In the genomic region with DNA sequence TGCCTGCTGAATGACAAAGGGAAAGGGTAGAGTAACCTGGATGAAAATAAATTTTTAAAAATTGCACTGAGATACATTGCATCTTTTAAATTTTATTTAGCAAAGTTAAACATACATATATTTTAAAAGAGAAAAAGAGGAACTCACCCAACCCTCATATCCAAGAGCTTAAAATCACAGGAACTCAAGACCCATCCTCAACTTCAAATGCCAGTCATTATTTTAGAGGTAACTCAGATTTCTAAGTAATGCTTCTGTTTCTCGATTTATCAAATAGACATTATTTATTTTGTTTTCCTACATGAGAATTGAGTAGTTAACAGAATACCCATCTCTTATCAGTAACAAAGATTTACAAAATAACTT, we compare ENCODE assay signal across 1 cellular context.
A peak's percentile ranks its signal among the peaks of the same experiment; 100 is the strongest.
TF ChIP-seq lines count a peak whose summit lies in the region.

No MANE protein-coding gene starts in this region.

TF ChIP-seq in K562, 482 proteins besides CTCF, POLR2A, EP300 and RAD21:
- TF ChIP-seq, protein P1, sequence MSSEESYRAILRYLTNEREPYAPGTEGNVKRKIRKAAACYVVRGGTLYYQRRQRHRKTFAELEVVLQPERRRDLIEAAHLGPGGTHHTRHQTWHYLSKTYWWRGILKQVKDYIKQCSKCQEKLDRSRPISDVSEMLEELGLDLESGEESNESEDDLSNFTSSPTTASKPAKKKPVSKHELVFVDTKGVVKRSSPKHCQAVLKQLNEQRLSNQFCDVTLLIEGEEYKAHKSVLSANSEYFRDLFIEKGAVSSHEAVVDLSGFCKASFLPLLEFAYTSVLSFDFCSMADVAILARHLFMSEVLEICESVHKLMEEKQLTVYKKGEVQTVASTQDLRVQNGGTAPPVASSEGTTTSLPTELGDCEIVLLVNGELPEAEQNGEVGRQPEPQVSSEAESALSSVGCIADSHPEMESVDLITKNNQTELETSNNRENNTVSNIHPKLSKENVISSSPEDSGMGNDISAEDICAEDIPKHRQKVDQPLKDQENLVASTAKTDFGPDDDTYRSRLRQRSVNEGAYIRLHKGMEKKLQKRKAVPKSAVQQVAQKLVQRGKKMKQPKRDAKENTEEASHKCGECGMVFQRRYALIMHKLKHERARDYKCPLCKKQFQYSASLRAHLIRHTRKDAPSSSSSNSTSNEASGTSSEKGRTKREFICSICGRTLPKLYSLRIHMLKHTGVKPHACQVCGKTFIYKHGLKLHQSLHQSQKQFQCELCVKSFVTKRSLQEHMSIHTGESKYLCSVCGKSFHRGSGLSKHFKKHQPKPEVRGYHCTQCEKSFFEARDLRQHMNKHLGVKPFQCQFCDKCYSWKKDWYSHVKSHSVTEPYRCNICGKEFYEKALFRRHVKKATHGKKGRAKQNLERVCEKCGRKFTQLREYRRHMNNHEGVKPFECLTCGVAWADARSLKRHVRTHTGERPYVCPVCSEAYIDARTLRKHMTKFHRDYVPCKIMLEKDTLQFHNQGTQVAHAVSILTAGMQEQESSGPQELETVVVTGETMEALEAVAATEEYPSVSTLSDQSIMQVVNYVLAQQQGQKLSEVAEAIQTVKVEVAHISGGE (CRISPR knock-in tag; IDR thresholded peaks at IDR 0.05), result no peak
- TF ChIP-seq MED1 (CRISPR knock-in tag; IDR thresholded peaks at IDR 0.05; ENCODE audit: borderline replicate concordance) (no peak), DPF2 (IDR thresholded peaks at IDR 0.05) (0 out of 2 replicates have a peak, but pooled peaks have one; percentile 3), POLR2G (IDR thresholded peaks at IDR 0.05; ENCODE audit: low read depth, low read length) (no peak), RBM22 (IDR thresholded peaks at IDR 0.05; ENCODE audit: low read depth, low read length, poor library complexity, severe bottlenecking) (peak; percentile 39), ZNF507 (tag; conservative IDR thresholded peaks at IDR 0.05) (no peak), CHD4 (IDR thresholded peaks at IDR 0.05; ENCODE audit: insufficient read depth, insufficient replicate concordance, low read depth, low read length, poor library complexity, severe bottlenecking) (no peak), ZBTB8A (IDR thresholded peaks at IDR 0.05; ENCODE audit: partially characterized antibody) (no peak), SMARCA4 (IDR thresholded peaks at IDR 0.05) (no peak), ELF1 (tag; IDR thresholded peaks at IDR 0.05) (no peak; the same call in 1 of the 2 replicates), RAD51 (IDR thresholded peaks at IDR 0.05; ENCODE audit: borderline replicate concordance, low read depth) (no peak), CCAR2 (IDR thresholded peaks at IDR 0.05; ENCODE audit: low read depth, low read length) (no peak), ZNF444 (CRISPR knock-in tag; IDR thresholded peaks at IDR 0.05) (0 out of 2 replicates have a peak, but pooled peaks have one; percentile 0), RFX5 (IDR thresholded peaks at IDR 0.05; ENCODE audit: low read depth, low read length) (no peak), SREBF1 (IDR thresholded peaks at IDR 0.05; ENCODE audit: borderline replicate concordance, low read depth, low read length) (no peak), ZNF592 (IDR thresholded peaks at IDR 0.05) (peak; percentile 7; the same call in 1 of the 2 replicates), NFXL1 (CRISPR knock-in tag; IDR thresholded peaks at IDR 0.05) (no peak), FOXP4 (CRISPR knock-in tag; IDR thresholded peaks at IDR 0.05; ENCODE audit: borderline replicate concordance) (no peak), ZNF277 (CRISPR knock-in tag; IDR thresholded peaks at IDR 0.05; ENCODE audit: borderline replicate concordance) (no peak), FIP1L1 (IDR thresholded peaks at IDR 0.05; ENCODE audit: low read depth, low read length, poor library complexity, severe bottlenecking) (peak; percentile 9), SPI1 (IDR thresholded peaks at IDR 0.05; ENCODE audit: borderline replicate concordance, low read depth, low read length) (peak; percentile 52), RERE (CRISPR knock-in tag; IDR thresholded peaks at IDR 0.05; ENCODE audit: borderline replicate concordance) (no peak), SAFB (IDR thresholded peaks at IDR 0.05; ENCODE audit: borderline replicate concordance, low read depth, low read length) (peak; percentile 14; the same call in 1 of the 2 replicates), ZNF23 (CRISPR knock-in tag; IDR thresholded peaks at IDR 0.05) (no peak)
- TF ChIP-seq, protein P2, sequence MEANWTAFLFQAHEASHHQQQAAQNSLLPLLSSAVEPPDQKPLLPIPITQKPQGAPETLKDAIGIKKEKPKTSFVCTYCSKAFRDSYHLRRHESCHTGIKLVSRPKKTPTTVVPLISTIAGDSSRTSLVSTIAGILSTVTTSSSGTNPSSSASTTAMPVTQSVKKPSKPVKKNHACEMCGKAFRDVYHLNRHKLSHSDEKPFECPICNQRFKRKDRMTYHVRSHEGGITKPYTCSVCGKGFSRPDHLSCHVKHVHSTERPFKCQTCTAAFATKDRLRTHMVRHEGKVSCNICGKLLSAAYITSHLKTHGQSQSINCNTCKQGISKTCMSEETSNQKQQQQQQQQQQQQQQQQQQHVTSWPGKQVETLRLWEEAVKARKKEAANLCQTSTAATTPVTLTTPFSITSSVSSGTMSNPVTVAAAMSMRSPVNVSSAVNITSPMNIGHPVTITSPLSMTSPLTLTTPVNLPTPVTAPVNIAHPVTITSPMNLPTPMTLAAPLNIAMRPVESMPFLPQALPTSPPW (CRISPR knock-in tag; IDR thresholded peaks at IDR 0.05), result no peak
- TF ChIP-seq, protein P3, sequence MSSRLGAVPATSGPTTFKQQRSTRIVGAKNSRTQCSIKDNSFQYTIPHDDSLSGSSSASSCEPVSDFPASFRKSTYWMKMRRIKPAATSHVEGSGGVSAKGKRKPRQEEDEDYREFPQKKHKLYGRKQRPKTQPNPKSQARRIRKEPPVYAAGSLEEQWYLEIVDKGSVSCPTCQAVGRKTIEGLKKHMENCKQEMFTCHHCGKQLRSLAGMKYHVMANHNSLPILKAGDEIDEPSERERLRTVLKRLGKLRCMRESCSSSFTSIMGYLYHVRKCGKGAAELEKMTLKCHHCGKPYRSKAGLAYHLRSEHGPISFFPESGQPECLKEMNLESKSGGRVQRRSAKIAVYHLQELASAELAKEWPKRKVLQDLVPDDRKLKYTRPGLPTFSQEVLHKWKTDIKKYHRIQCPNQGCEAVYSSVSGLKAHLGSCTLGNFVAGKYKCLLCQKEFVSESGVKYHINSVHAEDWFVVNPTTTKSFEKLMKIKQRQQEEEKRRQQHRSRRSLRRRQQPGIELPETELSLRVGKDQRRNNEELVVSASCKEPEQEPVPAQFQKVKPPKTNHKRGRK (tag; IDR thresholded peaks at IDR 0.05), result peak; percentile 29; the same call in 1 of the 2 replicates
- TF ChIP-seq, protein P4, sequence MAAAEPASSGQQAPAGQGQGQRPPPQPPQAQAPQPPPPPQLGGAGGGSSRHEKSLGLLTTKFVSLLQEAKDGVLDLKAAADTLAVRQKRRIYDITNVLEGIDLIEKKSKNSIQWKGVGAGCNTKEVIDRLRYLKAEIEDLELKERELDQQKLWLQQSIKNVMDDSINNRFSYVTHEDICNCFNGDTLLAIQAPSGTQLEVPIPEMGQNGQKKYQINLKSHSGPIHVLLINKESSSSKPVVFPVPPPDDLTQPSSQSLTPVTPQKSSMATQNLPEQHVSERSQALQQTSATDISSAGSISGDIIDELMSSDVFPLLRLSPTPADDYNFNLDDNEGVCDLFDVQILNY (CRISPR knock-in tag; IDR thresholded peaks at IDR 0.05), result no peak
- TF ChIP-seq, protein P5, sequence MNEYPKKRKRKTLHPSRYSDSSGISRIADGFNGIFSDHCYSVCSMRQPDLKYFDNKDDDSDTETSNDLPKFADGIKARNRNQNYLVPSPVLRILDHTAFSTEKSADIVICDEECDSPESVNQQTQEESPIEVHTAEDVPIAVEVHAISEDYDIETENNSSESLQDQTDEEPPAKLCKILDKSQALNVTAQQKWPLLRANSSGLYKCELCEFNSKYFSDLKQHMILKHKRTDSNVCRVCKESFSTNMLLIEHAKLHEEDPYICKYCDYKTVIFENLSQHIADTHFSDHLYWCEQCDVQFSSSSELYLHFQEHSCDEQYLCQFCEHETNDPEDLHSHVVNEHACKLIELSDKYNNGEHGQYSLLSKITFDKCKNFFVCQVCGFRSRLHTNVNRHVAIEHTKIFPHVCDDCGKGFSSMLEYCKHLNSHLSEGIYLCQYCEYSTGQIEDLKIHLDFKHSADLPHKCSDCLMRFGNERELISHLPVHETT (CRISPR knock-in tag; conservative IDR thresholded peaks at IDR 0.05 in 1 of 2, IDR thresholded peaks at IDR 0.05 in 1 of 2), result no peak
